Comparison of ENCODE assay signal across 19 cellular contexts in genomic region chr7:118525020-118525419, GRCh38.
"Had no signal": no experiment of that assay in that cellular context is flagged by ENCODE, and none has a peak within 500 bp of the region (broad histone marks: within the 10 kb centered on the region; RNA-seq: fewer than 3 reads in every experiment).

No MANE protein-coding gene starts in this region.

- DNase-seq: nephron progenitor cell; occipital lobe; ovary; posterior cingulate gyrus; psoas muscle; right cardiac atrium; right lobe of liver; sigmoid colon; small intestine; stimulated activated CD4-positive, alpha-beta T cell treated with anti-CD3 and anti-CD28 coated beads, Interleukin-15, amount 100 ng/mL, for 24 hours; stimulated activated CD4-positive, alpha-beta T cell treated with anti-CD3 and anti-CD28 coated beads, Interleukin-2, amount 100 ng/mL, for 24 hours; stimulated activated CD4-positive, alpha-beta T cell treated with anti-CD3 and anti-CD28 coated beads, Interleukin-2, amount 100 ng/mL, for 48 hours; stimulated activated CD4-positive, alpha-beta T cell treated with anti-CD3 and anti-CD28 coated beads, Interleukin-4, amount 100 ng/mL, for 24 hours; stimulated activated naive B cell treated with anti-CD40 and anti-IgM and Interleukin-4, amounts not matched to agents 10 μg/mL and 1 μg/mL and 100 μg/mL, for 72 hours; stimulated activated naive CD4-positive, alpha-beta T cell treated with Interleukin-2 at 50 U/mL for 16 hours; stomach; thyroid gland; trophoblast cell; upper lobe of left lung had no signal
